Comparison of ENCODE assay signal across 12 cellular contexts in genomic region chr5:10578869-10579268, GRCh38. TPM values are rescaled to one million over a fixed set of nuclear protein-coding genes. Genes with fewer than 3 reads are reported as not detected.
DNase-seq lines count a peak whose midpoint lies in the region; ATAC-seq and TF ChIP-seq lines count a peak whose summit lies in the region.
"Had no signal": no experiment of that assay in that cellular context is flagged by ENCODE, and none has a peak within 500 bp of the region (broad histone marks: within the 10 kb centered on the region; RNA-seq: fewer than 3 reads in every experiment).

No MANE protein-coding gene starts in this region.

- TF ChIP-seq CTCF in RWPE1 (conservative IDR thresholded peaks at IDR 0.05; ENCODE audit: low read depth) = no peak

- no peaks in the 10 kb centered on the region for H3K9me3 Mint-ChIP-seq in activated naive CD8-positive, alpha-beta T cell treated with anti-CD3 and anti-CD28 coated beads, Interleukin-2, amount 50 U/mL, for 24 hours

- no peak for DNase-seq in activated naive CD8-positive, alpha-beta T cell treated with anti-CD3 and anti-CD28 coated beads, Interleukin-2, amount 50 U/mL, for 24 hours
- DNase-seq in occipital lobe (lab: John Stamatoyannopoulos, UW) (no peak), SW 1271 (lab: John Stamatoyannopoulos, UW) (no peak), HuH-7.5 (ENCODE audit: low spot score) (no peak), RWPE1 (ENCODE audit: low spot score) (no peak)
- DNase-seq: EL, left colon, right cardiac atrium had no signal

- POLR2A ChIA-PET in RWPE1 (lab: Yijun Ruan, JAX; ENCODE audit: low non-redundant PET) = no interaction called here

- peak overlapping the region; percentile 49 for H3K4me3 Mint-ChIP-seq in activated naive CD8-positive, alpha-beta T cell treated with anti-CD3 and anti-CD28 coated beads, Interleukin-2, amount 50 U/mL, for 24 hours

- peak overlapping the region; percentile 73 for H3K27ac Mint-ChIP-seq in activated naive CD8-positive, alpha-beta T cell treated with anti-CD3 and anti-CD28 coated beads, Interleukin-2, amount 50 U/mL, for 24 hours

- peaks cover 70% of the 10 kb centered on the region for H3K4me1 Mint-ChIP-seq in activated naive CD8-positive, alpha-beta T cell treated with anti-CD3 and anti-CD28 coated beads, Interleukin-2, amount 50 U/mL, for 24 hours

- no peak overlapping the region for H3K27ac ChIP-seq in RWPE1
- H3K27ac ChIP-seq: esophagus muscularis mucosa had no signal

- ATAC-seq in GM18867 (IDR thresholded peaks at IDR 0.05; ENCODE audit: unreplicated experiment) (peak; percentile 67), GM21423 (IDR thresholded peaks at IDR 0.05; ENCODE audit: unreplicated experiment) (peak; percentile 65), HG03196 (IDR thresholded peaks at IDR 0.05; ENCODE audit: unreplicated experiment) (peak; percentile 44)
- peak; percentile 22 for ATAC-seq in activated naive CD8-positive, alpha-beta T cell treated with anti-CD3 and anti-CD28 coated beads, Interleukin-2, amount 50 U/mL, for 24 hours
- ATAC-seq: left colon had no signal

- H3K27me3 Mint-ChIP-seq in activated naive CD8-positive, alpha-beta T cell treated with anti-CD3 and anti-CD28 coated beads, Interleukin-2, amount 50 U/mL, for 24 hours = peaks cover 2% of the 10 kb centered on the region

- peaks cover 5% of the 10 kb centered on the region for H3K36me3 Mint-ChIP-seq in activated naive CD8-positive, alpha-beta T cell treated with anti-CD3 and anti-CD28 coated beads, Interleukin-2, amount 50 U/mL, for 24 hours (ENCODE audit: low read depth)

- CTCF ChIA-PET in RWPE1 (lab: Yijun Ruan, JAX) = no interaction called here

RNA-seq across cellular contexts. Expression of gene ANKRD33B, which starts 15.0 kb away (rescaled TPM):
- 4.2 TPM for total RNA-seq in occipital lobe
